8 cellular contexts compared by ENCODE assay signal in genomic region chr3:73625124-73625665, GRCh38. TPM values are rescaled to one million over a fixed set of nuclear protein-coding genes. Genes with fewer than 3 reads are reported as not detected.
DNase-seq lines count a peak whose midpoint lies in the region; ATAC-seq, FAIRE-seq and TF ChIP-seq lines count a peak whose summit lies in the region.

No MANE protein-coding gene starts in this region.

- H3K9me1 ChIP-seq in endothelial cell of umbilical vein (replicated peaks; ENCODE audit: control insufficient read depth, extremely low read depth, insufficient read depth, low read length) = no peaks in the 10 kb centered on the region

- H3K9ac ChIP-seq in endothelial cell of umbilical vein (replicated peaks; ENCODE audit: extremely low read depth, insufficient read depth, low read length) = no peak overlapping the region

- peak; percentile 1 for DNase-seq in A673 (ENCODE audit: low spot score)
- peak; percentile 16 for DNase-seq in NCI-H146 (lab: John Stamatoyannopoulos, UW)
- peak; percentile 2 for DNase-seq in endothelial cell of umbilical vein (ENCODE audit: low read depth, low spot score)
- peak in 2 of 3 donors; percentile 31 to 50 for DNase-seq in mucosa of descending colon
- DNase-seq in activated CD4-positive, alpha-beta T cell treated with anti-CD3 and anti-CD28 coated beads, Interleukin-2, amount 10 ng/mL, durations not matched to agents 24 days and 14 days = no peak
- no peak for DNase-seq in GM13977 (ENCODE audit: low spot score)

- dilution Hi-C loops in endothelial cell of umbilical vein (cut with MboI; ENCODE audit: extremely low pct_ligation_motif_present, low sequenced_read_pairs) = no loop called here

- peaks cover 9% of the 10 kb centered on the region for H3K27me3 ChIP-seq in A673 (replicated peaks; ENCODE audit: insufficient read depth, low read depth, low read length, poor library complexity)
- peaks cover 5% of the 10 kb centered on the region in 2 experiments for H3K27me3 ChIP-seq in endothelial cell of umbilical vein (ENCODE audit: control insufficient read depth in 2 of 2, insufficient read depth in 2 of 2, low read length in 2 of 2)

- no peaks in the 10 kb centered on the region for H3K9me3 Mint-ChIP-seq in activated CD4-positive, alpha-beta T cell treated with anti-CD3 and anti-CD28 coated beads, Interleukin-2, amount 10 ng/mL, durations not matched to agents 24 days and 14 days

- peak overlapping the region; percentile 53 for H3K4me2 ChIP-seq in endothelial cell of umbilical vein (ENCODE audit: insufficient read depth, low read length)

- no TSS peak for BruUV-seq in A673 (replicated peaks; lab: Mats Ljungman, UMichigan)
- BruUV-seq in endothelial cell of umbilical vein (replicated peaks; lab: Mats Ljungman, UMichigan) = no TSS peak

- H3K4me1 Mint-ChIP-seq in activated CD4-positive, alpha-beta T cell treated with anti-CD3 and anti-CD28 coated beads, Interleukin-2, amount 10 ng/mL, durations not matched to agents 24 days and 14 days = no peaks in the 10 kb centered on the region

- no peaks in the 10 kb centered on the region for H3K36me3 ChIP-seq in A673 (ENCODE audit: insufficient read depth, low read length, poor library complexity, severe bottlenecking)
- H3K36me3 ChIP-seq in endothelial cell of umbilical vein (ENCODE audit: control insufficient read depth in 2 of 2, extremely low read depth in 1 of 2, insufficient read depth in 2 of 2, low read length in 2 of 2) = no peaks in the 10 kb centered on the region
- H3K36me3 ChIP-seq in mucosa of descending colon (ENCODE audit: low read depth) = no peaks in the 10 kb centered on the region

- H3K9me3 ChIP-seq in A673 (ENCODE audit: low read depth, low read length, poor library complexity, severe bottlenecking) (no peaks in the 10 kb centered on the region), endothelial cell of umbilical vein (replicated peaks; ENCODE audit: control insufficient read depth, insufficient read depth, low read length) (no peaks in the 10 kb centered on the region), mucosa of descending colon (no peaks in the 10 kb centered on the region)

- H4K20me1 ChIP-seq in endothelial cell of umbilical vein (replicated peaks; ENCODE audit: control insufficient read depth, extremely low read depth, insufficient read depth, low read length) = no peaks in the 10 kb centered on the region

- H3K4me3 ChIP-seq in A673 (ENCODE audit: low read depth, low read length, poor library complexity, severe bottlenecking) (peak overlapping the region; percentile 26), endothelial cell of umbilical vein (replicated peaks in 1 of 3; ENCODE audit: insufficient read depth in 1 of 3, low read depth in 1 of 3, low read length in 3 of 3) (no peak overlapping the region), mucosa of descending colon (peak overlapping the region; percentile 41)

- peak overlapping the region; percentile 13 for H2AFZ ChIP-seq in endothelial cell of umbilical vein (ENCODE audit: low read depth, low read length)

- POLR2A ChIA-PET in A673 (lab: Charles Lee; ENCODE audit: low non-redundant PET) (no interaction called here), endothelial cell of umbilical vein (lab: Charles Lee) (no interaction called here)

- intact Hi-C loops in A673 (cut with micrococcal nuclease; ENCODE audit: unreplicated experiment) (no loop called here), endothelial cell of umbilical vein (cut with micrococcal nuclease) (no loop called here), mucosa of descending colon (cut with DNase I, micrococcal nuclease) (loop anchor here in 1 of 2 donors (10.0 kb wide), 2 partner anchors 100 to 110 kb away; no protein-coding TSS in a partner anchor)
- intact Hi-C loops in activated CD4-positive, alpha-beta T cell treated with anti-CD3 and anti-CD28 coated beads, Interleukin-2, amount 10 ng/mL, durations not matched to agents 24 days and 14 days (cut with micrococcal nuclease) = no loop called here

- H3K79me2 ChIP-seq in endothelial cell of umbilical vein (ENCODE audit: control insufficient read depth, insufficient read depth, low read length) = no peaks in the 10 kb centered on the region

- no peak overlapping the region for H3K4me3 Mint-ChIP-seq in activated CD4-positive, alpha-beta T cell treated with anti-CD3 and anti-CD28 coated beads, Interleukin-2, amount 10 ng/mL, durations not matched to agents 24 days and 14 days

- H3K27ac ChIP-seq in A673 (ENCODE audit: low read depth, low read length, poor library complexity, severe bottlenecking) = no peak overlapping the region
- H3K27ac ChIP-seq in endothelial cell of umbilical vein (ENCODE audit: insufficient read depth, low read depth, low read length) = no peak overlapping the region

- TF ChIP-seq POLR2A in endothelial cell of umbilical vein (IDR thresholded peaks at IDR 0.05; ENCODE audit: low read depth, low read length) = no peak
- TF ChIP-seq POLR2A in GM18505 (IDR thresholded peaks at IDR 0.05; ENCODE audit: borderline replicate concordance, extremely low read depth, insufficient read depth, insufficient read length) = no peak

- H3K27ac Mint-ChIP-seq in activated CD4-positive, alpha-beta T cell treated with anti-CD3 and anti-CD28 coated beads, Interleukin-2, amount 10 ng/mL, durations not matched to agents 24 days and 14 days = no peak overlapping the region

- in situ Hi-C loops in GM13977 (cut with MboI; ENCODE audit: low pct_unique_long_range_greater_than_20kb, low sequenced_read_pairs, unreplicated experiment) = no loop called here

- CTCF ChIA-PET in A673 (lab: Charles Lee) (no interaction called here), endothelial cell of umbilical vein (lab: Charles Lee) (no interaction called here)

- TF ChIP-seq CTCF in A673 (conservative IDR thresholded peaks at IDR 0.05; ENCODE audit: low read depth, low read length) (no peak), endothelial cell of umbilical vein (IDR thresholded peaks at IDR 0.05; ENCODE audit: extremely low read depth in 1 of 2, insufficient read depth in 1 of 2, low read depth in 1 of 2, low read length in 2 of 2) (no peak), mucosa of descending colon (IDR thresholded peaks at IDR 0.05) (no peak), GM13977 (IDR thresholded peaks at IDR 0.05; ENCODE audit: extremely low read depth, insufficient read depth, missing control alignments) (no peak)

- ATAC-seq in mucosa of descending colon (peak; percentile 47), HG03442 (IDR thresholded peaks at IDR 0.05; ENCODE audit: unreplicated experiment) (no peak), GM18505 (IDR thresholded peaks at IDR 0.05; ENCODE audit: unreplicated experiment) (no peak)

- H3K4me1 ChIP-seq in A673 (ENCODE audit: insufficient read depth, low read length, poor library complexity, severe bottlenecking) (no peaks in the 10 kb centered on the region), endothelial cell of umbilical vein (ENCODE audit: control insufficient read depth, extremely low read depth, insufficient read depth, low read length) (no peaks in the 10 kb centered on the region), mucosa of descending colon (ENCODE audit: low read depth) (no peaks in the 10 kb centered on the region)

- FAIRE-seq in endothelial cell of umbilical vein (lab: Jason Lieb, UNC) = no peak

- peaks cover 14% of the 10 kb centered on the region for H3K27me3 Mint-ChIP-seq in activated CD4-positive, alpha-beta T cell treated with anti-CD3 and anti-CD28 coated beads, Interleukin-2, amount 10 ng/mL, durations not matched to agents 24 days and 14 days

- no peaks in the 10 kb centered on the region for H3K36me3 Mint-ChIP-seq in activated CD4-positive, alpha-beta T cell treated with anti-CD3 and anti-CD28 coated beads, Interleukin-2, amount 10 ng/mL, durations not matched to agents 24 days and 14 days (ENCODE audit: low read depth)

TF ChIP-seq in endothelial cell of umbilical vein, 7 proteins besides CTCF, POLR2A, EP300 and RAD21:
- no peak for TF ChIP-seq MAX (IDR thresholded peaks at IDR 0.05; ENCODE audit: insufficient read depth, insufficient read length)
- TF ChIP-seq POLR2AphosphoS5 (IDR thresholded peaks at IDR 0.05; ENCODE audit: insufficient read depth, low read depth, low read length) = no peak
- TF ChIP-seq JUN (IDR thresholded peaks at IDR 0.05; ENCODE audit: borderline replicate concordance, insufficient read depth, insufficient read length, low read depth) = no peak
- no peak for TF ChIP-seq EZH2 (IDR thresholded peaks at IDR 0.05; ENCODE audit: borderline replicate concordance, low read depth, low read length, severe bottlenecking)
- no peak for TF ChIP-seq FOS (IDR thresholded peaks at IDR 0.05; ENCODE audit: borderline replicate concordance, insufficient read depth, low read length)
- no peak for TF ChIP-seq MYC (IDR thresholded peaks at IDR 0.05; ENCODE audit: low read depth, low read length)
- TF ChIP-seq GATA2 (IDR thresholded peaks at IDR 0.05; ENCODE audit: insufficient read depth, insufficient read length, low read depth, low read length) = no peak

RNA-seq across cellular contexts. Expression of gene PDZRN3, which starts 0.5 kb away (rescaled TPM):
- total RNA-seq in A673 (2021) (0.24 and 0.31 TPM in 2 replicates), endothelial cell of umbilical vein (not detected in 2 replicates), mucosa of descending colon (100 to 1,000 TPM in 1 of 3 donors, 10 to 100 TPM in 2; 17.9 to 147 (median 18.5) TPM)
- polyA plus RNA-seq in endothelial cell of umbilical vein = not detected in 2 replicates
- polyA plus RNA-seq in endothelial cell of umbilical vein (2011; cell fraction: cytosol; rRNA removed) = not detected in 2 replicates
- polyA plus RNA-seq in endothelial cell of umbilical vein (2011; cell fraction: nucleus; rRNA removed) = not detected in 2 replicates
- 0.16 and 0.30 TPM in 2 replicates for polyA plus RNA-seq in endothelial cell of umbilical vein (2012)
- not detected in 2 replicates for polyA minus RNA-seq in endothelial cell of umbilical vein
- polyA minus RNA-seq in endothelial cell of umbilical vein (2011; cell fraction: cytosol; rRNA and poly(A)+ RNA removed) = not detected
- not detected in 2 replicates for polyA minus RNA-seq in endothelial cell of umbilical vein (2011; cell fraction: nucleus; rRNA and poly(A)+ RNA removed)
- not detected in 2 replicates for total RNA-seq in activated CD4-positive, alpha-beta T cell treated with anti-CD3 and anti-CD28 coated beads, Interleukin-2, amount 10 ng/mL, durations not matched to agents 24 days and 14 days

Comparison
In these comparisons a context has a peak if more than half of its experiments do, and no peak if none do; other contexts are left out.
1. DNase-seq: peak in A673 (single experiment), NCI-H146 (single experiment), endothelial cell of umbilical vein (single experiment) and mucosa of descending colon (2 of 3); none in activated CD4-positive, alpha-beta T cell treated with anti-CD3 and anti-CD28 coated beads, Interleukin-2, amount 10 ng/mL, durations not matched to agents 24 days and 14 days (single experiment) and GM13977 (single experiment).
2. H3K4me3 ChIP-seq: peak in A673 (single experiment) and mucosa of descending colon (single experiment); none in endothelial cell of umbilical vein (0 of 3).
3. RNA of gene PDZRN3, which starts 0.5 kb away (total RNA-seq): 17.9 to 147 TPM in mucosa of descending colon; 0.24 to 0.31 TPM in A673, not detected in endothelial cell of umbilical vein and not detected in activated CD4-positive, alpha-beta T cell treated with anti-CD3 and anti-CD28 coated beads, Interleukin-2, amount 10 ng/mL, durations not matched to agents 24 days and 14 days; every median in the first group is over 10 times any median in the second.